11 cellular contexts compared by ENCODE assay signal in genomic region chr4:52600275-52600674, GRCh38.
"Had no signal": no experiment of that assay in that cellular context is flagged by ENCODE, and none has a peak within 500 bp of the region (broad histone marks: within the 10 kb centered on the region; RNA-seq: fewer than 3 reads in every experiment).

No MANE protein-coding gene starts in this region.

- H3K27me3 Mint-ChIP-seq: activated CD4-positive, alpha-beta T cell treated with anti-CD3 and anti-CD28 coated beads, Interleukin-2, amount 10 ng/mL, durations not matched to agents 7 days and 5 days; activated naive CD8-positive, alpha-beta T cell treated with anti-CD3 and anti-CD28 coated beads for 36 hours; stimulated activated naive B cell treated with anti-CD40 and anti-IgM and Interleukin-4, amounts not matched to agents 10 μg/mL and 1 μg/mL and 100 μg/mL, for 72 hours had no signal

- H3K9me3 ChIP-seq: gastrocnemius medialis, transverse colon had no signal

- H3K27me3 ChIP-seq: gastrocnemius medialis, neural progenitor cell, transverse colon had no signal

- H3K27ac Mint-ChIP-seq: activated CD4-positive, alpha-beta T cell treated with anti-CD3 and anti-CD28 coated beads, Interleukin-2, amount 10 ng/mL, durations not matched to agents 7 days and 5 days; activated naive CD8-positive, alpha-beta T cell treated with anti-CD3 and anti-CD28 coated beads for 36 hours; stimulated activated naive B cell treated with anti-CD40 and anti-IgM and Interleukin-4, amounts not matched to agents 10 μg/mL and 1 μg/mL and 100 μg/mL, for 72 hours had no signal

- ATAC-seq: stimulated activated naive B cell treated with anti-CD40 and anti-IgM and Interleukin-4, amounts not matched to agents 10 μg/mL and 1 μg/mL and 100 μg/mL, for 72 hours had no signal

- H3K4me1 Mint-ChIP-seq: activated CD4-positive, alpha-beta T cell treated with anti-CD3 and anti-CD28 coated beads, Interleukin-2, amount 10 ng/mL, durations not matched to agents 7 days and 5 days; activated naive CD8-positive, alpha-beta T cell treated with anti-CD3 and anti-CD28 coated beads for 36 hours; stimulated activated naive B cell treated with anti-CD40 and anti-IgM and Interleukin-4, amounts not matched to agents 10 μg/mL and 1 μg/mL and 100 μg/mL, for 72 hours had no signal

- H3K4me1 ChIP-seq: transverse colon had no signal

- H3K27ac ChIP-seq: epithelial cell of prostate, neural progenitor cell, transverse colon had no signal

- H3K4me3 ChIP-seq: gastrocnemius medialis, neural progenitor cell, transverse colon had no signal

- DNase-seq: activated CD4-positive, alpha-beta T cell treated with anti-CD3 and anti-CD28 coated beads, Interleukin-2, amount 10 ng/mL, durations not matched to agents 7 days and 5 days; activated CD8-positive, alpha-beta memory T cell treated with anti-CD3 and anti-CD28 coated beads for 24 hours; activated naive CD8-positive, alpha-beta T cell treated with anti-CD3 and anti-CD28 coated beads for 36 hours; gastrocnemius medialis; islet precursor cell; stimulated activated CD4-positive, alpha-beta T cell treated with anti-CD3 and anti-CD28 coated beads, Interleukin-2, amount 100 ng/mL, for 48 hours; stimulated activated naive B cell treated with anti-CD40 and anti-IgM and Interleukin-4, amounts not matched to agents 10 μg/mL and 1 μg/mL and 100 μg/mL, for 72 hours; T-helper 2 cell; transverse colon had no signal

- H3K9me3 Mint-ChIP-seq: activated CD4-positive, alpha-beta T cell treated with anti-CD3 and anti-CD28 coated beads, Interleukin-2, amount 10 ng/mL, durations not matched to agents 7 days and 5 days; activated naive CD8-positive, alpha-beta T cell treated with anti-CD3 and anti-CD28 coated beads for 36 hours; neural progenitor cell; stimulated activated naive B cell treated with anti-CD40 and anti-IgM and Interleukin-4, amounts not matched to agents 10 μg/mL and 1 μg/mL and 100 μg/mL, for 72 hours had no signal

- H3K4me3 Mint-ChIP-seq: activated CD4-positive, alpha-beta T cell treated with anti-CD3 and anti-CD28 coated beads, Interleukin-2, amount 10 ng/mL, durations not matched to agents 7 days and 5 days; activated naive CD8-positive, alpha-beta T cell treated with anti-CD3 and anti-CD28 coated beads for 36 hours; neural progenitor cell had no signal
